In the genomic region with DNA sequence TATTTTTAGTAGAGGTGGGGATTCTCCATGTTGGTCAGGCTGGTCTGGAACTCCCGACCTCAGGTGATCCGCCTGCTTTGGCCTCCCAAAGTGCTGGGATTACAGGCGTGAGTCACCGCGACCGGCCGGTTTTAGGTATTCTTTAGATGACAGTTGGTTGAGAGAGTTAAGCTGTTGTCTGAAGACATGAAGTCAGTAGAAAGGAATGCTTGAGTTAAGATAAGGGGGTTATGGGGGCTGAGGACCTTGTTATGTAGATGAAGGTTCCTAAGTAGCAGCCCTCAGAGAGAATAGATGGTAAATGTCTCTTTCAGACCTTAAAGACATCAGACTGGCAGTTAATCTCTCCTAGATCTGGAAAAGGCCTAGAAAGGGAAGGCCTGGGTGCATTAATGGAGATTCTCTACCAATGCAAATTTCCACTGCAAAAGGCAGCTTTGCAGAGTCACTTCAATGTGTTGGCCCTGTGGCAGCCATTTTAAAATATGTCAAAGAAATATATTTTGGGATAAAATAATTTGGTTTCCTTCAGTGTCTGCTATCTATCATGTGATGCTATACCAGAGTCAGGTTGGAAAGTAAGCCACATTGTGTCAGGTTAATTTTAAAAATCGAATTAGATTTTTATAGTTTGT, we compare ENCODE assay signal across 17 cellular contexts. TPM values are rescaled to one million over a fixed set of nuclear protein-coding genes. Genes with fewer than 3 reads are reported as not detected.
DNase-seq lines count a peak whose midpoint lies in the region; ATAC-seq, FAIRE-seq and TF ChIP-seq lines count a peak whose summit lies in the region.
"Had no signal": no experiment of that assay in that cellular context is flagged by ENCODE, and none has a peak within 500 bp of the region (broad histone marks: within the 10 kb centered on the region; RNA-seq: fewer than 3 reads in every experiment).

No MANE protein-coding gene starts in this region.

- no peak overlapping the region for H2AFZ ChIP-seq in astrocyte (ENCODE audit: low read depth, low read length)

- H3K4me2 ChIP-seq in A549 = 0 out of 3 replicates have a peak overlapping the region, but pooled peaks have one; percentile 20
- H3K4me2 ChIP-seq in astrocyte (ENCODE audit: low read length) = peak overlapping the region; percentile 10

- TF ChIP-seq RAD21 in A549 (conservative IDR thresholded peaks at IDR 0.05 in 1 of 2, IDR thresholded peaks at IDR 0.05 in 1 of 2) = no peak

- WGBS in A549 (ENCODE audit: missing lambda C conversion rate) = 34% methylated on average over 8 of the region's 8 CpGs
- no CpG with 5 or more reads among the region's 8 CpGs for WGBS in iPS DF 6.9 (ENCODE audit: insufficient coverage, insufficient read length)

- no peak for TF ChIP-seq POLR2A in A549 (IDR thresholded peaks at IDR 0.05; ENCODE audit: low read length)

- peaks cover 32% of the 10 kb centered on the region for H3K79me2 ChIP-seq in astrocyte (ENCODE audit: insufficient read depth, low read length)

- H3K4me1 ChIP-seq in A549 (peaks cover 31% of the 10 kb centered on the region), HUES48 (ENCODE audit: control insufficient read depth, insufficient read depth, low read length) (peaks cover 26% of the 10 kb centered on the region), astrocyte (ENCODE audit: insufficient read depth, low read length) (peaks cover 8% of the 10 kb centered on the region), iPS DF 6.9 (ENCODE audit: control insufficient read depth, insufficient read depth, low read length) (no peaks in the 10 kb centered on the region)
- H3K4me1 ChIP-seq: Caco-2 had no signal

- peak overlapping the region; percentile 69 for H3K27ac Mint-ChIP-seq in astrocyte (ENCODE audit: unreplicated experiment)
- H3K27ac Mint-ChIP-seq: activated naive CD4-positive, alpha-beta T cell treated with anti-CD3 and anti-CD28 coated beads, Interleukin-2, amount 50 U/mL, for 24 hours had no signal

- DNase-seq in A549 (ENCODE audit: low read depth in 1 of 2, low spot score in 1 of 2) (no peak), astrocyte (ENCODE audit: low read depth) (peak; percentile 77), iPS DF 6.9 (ENCODE audit: low read depth, low spot score) (peak; percentile 68), ureter (ENCODE audit: low spot score) (no peak), AG20443 (ENCODE audit: low spot score) (no peak), ACHN (no peak)
- no peak for DNase-seq in activated CD4-positive, CD25-positive, alpha-beta regulatory T cell (lab: John Stamatoyannopoulos, UW)
- DNase-seq: Caco-2; immature natural killer cell; NCI-H187; NCI-H774; pancreas; stimulated activated CD4-positive, alpha-beta T cell treated with anti-CD3 and anti-CD28 coated beads, Interleukin-12 subunit alpha, Interleukin-12 subunit beta, amount 100 ng/mL, for 4 hours had no signal

- TF ChIP-seq CTCF in A549 (IDR thresholded peaks at IDR 0.05) (no peak), astrocyte (IDR thresholded peaks at IDR 0.05; ENCODE audit: insufficient read depth, low read depth, low read length) (no peak)

- no peaks in the 10 kb centered on the region for H3K9me3 ChIP-seq in A549
- 0 out of 2 replicates have a peak, but pooled peaks cover 3% of the 10 kb centered on the region for H3K9me3 ChIP-seq in HUES48 (ENCODE audit: control insufficient read depth, insufficient read depth, low read length)
- no peaks in the 10 kb centered on the region for H3K9me3 ChIP-seq in astrocyte (ENCODE audit: insufficient read depth, low read depth, low read length)
- H3K9me3 ChIP-seq in iPS DF 6.9 (ENCODE audit: control insufficient read depth, insufficient read depth, low read length) = no peaks in the 10 kb centered on the region
- H3K9me3 ChIP-seq: Caco-2, pancreas, suprapubic skin had no signal

- H3K4me3 ChIP-seq in A549 = no peak overlapping the region
- H3K4me3 ChIP-seq in HUES48 (ENCODE audit: low read depth, low read length) = no peak overlapping the region
- H3K4me3 ChIP-seq in astrocyte (ENCODE audit: insufficient read depth, low read depth, low read length) = no peak overlapping the region
- no peak overlapping the region for H3K4me3 ChIP-seq in iPS DF 6.9 (ENCODE audit: low read length)
- H3K4me3 ChIP-seq: pancreas, suprapubic skin had no signal

- H3K36me3 ChIP-seq in HUES48 (ENCODE audit: control insufficient read depth, insufficient read depth, low read length) = peaks cover 20% of the 10 kb centered on the region
- H3K36me3 ChIP-seq in astrocyte (ENCODE audit: insufficient read depth, low read length) = peaks cover 5% of the 10 kb centered on the region
- no peaks in the 10 kb centered on the region for H3K36me3 ChIP-seq in iPS DF 6.9 (ENCODE audit: control insufficient read depth, insufficient read depth, low read length)
- H3K36me3 ChIP-seq: pancreas, suprapubic skin had no signal

- no peaks in the 10 kb centered on the region for H4K20me1 ChIP-seq in astrocyte (ENCODE audit: insufficient read depth, low read length)

- H3K4me1 Mint-ChIP-seq in astrocyte (ENCODE audit: low read depth, unreplicated experiment) = peaks cover 12% of the 10 kb centered on the region

- H3K27ac ChIP-seq in A549 (peak overlapping the region in 1 of 2 experiments; percentile 51; a peak in 3 of 6 replicates), HUES48 (ENCODE audit: low read depth, low read length) (peak overlapping the region; percentile 98), astrocyte (ENCODE audit: low read depth, low read length) (peak overlapping the region; percentile 81), iPS DF 6.9 (ENCODE audit: low read length) (no peak overlapping the region)
- H3K27ac ChIP-seq: pancreas, suprapubic skin, VCaP had no signal

- no peak overlapping the region for H3K4me3 Mint-ChIP-seq in astrocyte (ENCODE audit: unreplicated experiment)
- H3K4me3 Mint-ChIP-seq: activated naive CD4-positive, alpha-beta T cell treated with anti-CD3 and anti-CD28 coated beads, Interleukin-2, amount 50 U/mL, for 24 hours; immature natural killer cell had no signal

- CTCF ChIA-PET in A549 (lab: Yijun Ruan, JAX) = interaction anchor here (1.0 to 1.1 kb wide), 2 partner anchors 245 to 352 kb away, joined by 3 read pairs; no protein-coding TSS in a partner anchor

- no peaks in the 10 kb centered on the region for H3K9me3 Mint-ChIP-seq in astrocyte (ENCODE audit: unreplicated experiment)
- H3K9me3 Mint-ChIP-seq: activated naive CD4-positive, alpha-beta T cell treated with anti-CD3 and anti-CD28 coated beads, Interleukin-2, amount 50 U/mL, for 24 hours had no signal

- POLR2A ChIA-PET in A549 (lab: Yijun Ruan, JAX) = no interaction called here

- peak in 1 of 2 experiments; percentile 45; a peak in 3 of 6 replicates for ATAC-seq in A549
- ATAC-seq: pancreas had no signal

- no peak for TF ChIP-seq EP300 in A549 (IDR thresholded peaks at IDR 0.05)

- no peak for FAIRE-seq in A549 (lab: Jason Lieb, UNC)
- no peak for FAIRE-seq in astrocyte (lab: Jason Lieb, UNC)
- FAIRE-seq: pancreas had no signal

- H3K36me3 Mint-ChIP-seq in astrocyte (ENCODE audit: low read depth, unreplicated experiment) = peaks cover 10% of the 10 kb centered on the region
- H3K36me3 Mint-ChIP-seq: immature natural killer cell had no signal

- H3K27me3 Mint-ChIP-seq in astrocyte (ENCODE audit: low read depth, unreplicated experiment) = no peaks in the 10 kb centered on the region
- H3K27me3 Mint-ChIP-seq: activated naive CD4-positive, alpha-beta T cell treated with anti-CD3 and anti-CD28 coated beads, Interleukin-2, amount 50 U/mL, for 24 hours had no signal

- peak overlapping the region; percentile 73 for H3K9ac ChIP-seq in HUES48 (ENCODE audit: low read depth, low read length)
- H3K9ac ChIP-seq in astrocyte (ENCODE audit: low read length) = no peak overlapping the region

- in situ Hi-C loops in ACHN (cut with HindIII; ENCODE audit: low pct_ligation_motif_present, low pct_unique_long_range_greater_than_20kb, low sequenced_read_pairs) = no loop called here

- H3K27me3 ChIP-seq in HUES48 (ENCODE audit: control insufficient read depth, insufficient read depth, low read length) (no peaks in the 10 kb centered on the region), astrocyte (ENCODE audit: insufficient read depth, low read length) (no peaks in the 10 kb centered on the region), iPS DF 6.9 (ENCODE audit: control insufficient read depth, insufficient read depth, low read length) (no peaks in the 10 kb centered on the region)
- H3K27me3 ChIP-seq: suprapubic skin had no signal

TF ChIP-seq in A549, 52 proteins besides CTCF, POLR2A, EP300 and RAD21:
- TF ChIP-seq, protein P1, sequence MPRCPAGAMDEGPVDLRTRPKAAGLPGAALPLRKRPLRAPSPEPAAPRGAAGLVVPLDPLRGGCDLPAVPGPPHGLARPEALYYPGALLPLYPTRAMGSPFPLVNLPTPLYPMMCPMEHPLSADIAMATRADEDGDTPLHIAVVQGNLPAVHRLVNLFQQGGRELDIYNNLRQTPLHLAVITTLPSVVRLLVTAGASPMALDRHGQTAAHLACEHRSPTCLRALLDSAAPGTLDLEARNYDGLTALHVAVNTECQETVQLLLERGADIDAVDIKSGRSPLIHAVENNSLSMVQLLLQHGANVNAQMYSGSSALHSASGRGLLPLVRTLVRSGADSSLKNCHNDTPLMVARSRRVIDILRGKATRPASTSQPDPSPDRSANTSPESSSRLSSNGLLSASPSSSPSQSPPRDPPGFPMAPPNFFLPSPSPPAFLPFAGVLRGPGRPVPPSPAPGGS (IDR thresholded peaks at IDR 0.05) = no peak
- TF ChIP-seq ZNF302 (CRISPR knock-in tag; IDR thresholded peaks at IDR 0.05) (no peak), FOSL2 (IDR thresholded peaks at IDR 0.05) (no peak), FOSL2 (CRISPR knock-in tag; IDR thresholded peaks at IDR 0.05) (peak; percentile 48; the same call in 1 of the 2 replicates), BHLHE40 (IDR thresholded peaks at IDR 0.05; ENCODE audit: low read depth, low read length) (no peak)
TF ChIP-seq in A549: peak in this region for 1.

RNA-seq across cellular contexts. Expression of a gene that starts 6.4 kb away (rescaled TPM):
- 6.3 and 6.9 TPM in 2 replicates for polyA plus RNA-seq in A549 (2011; rRNA removed)
- 1.7 and 2.1 TPM in 2 replicates for polyA plus RNA-seq in A549 (2012; cell fraction: cytosol; rRNA removed)
- 2.0 and 2.9 TPM in 2 replicates for polyA plus RNA-seq in A549 (2012; cell fraction: nucleus; rRNA removed)
- polyA plus RNA-seq in A549 (2017; fragmentation: RNase III; extraction: RNeasy Plus Mini Kit Qiagen cat#74134 plus additional on column Dnase treatment) = 2.2 to 3.1 TPM (median 2.6 TPM) in 3 replicates
- 19.5 and 28.6 TPM in 2 replicates for polyA minus RNA-seq in A549 (2011; rRNA and poly(A)+ RNA removed)
- total RNA-seq in astrocyte = 4.6 and 5.5 TPM in 2 replicates
- total RNA-seq in ureter = 8.5 TPM

RNA-seq across cellular contexts. Expression of a gene that starts 22.0 kb away (rescaled TPM):
- 6.3 and 6.5 TPM in 2 replicates for polyA plus RNA-seq in A549 (2011; rRNA removed)
- 9.9 and 17.3 TPM in 2 replicates for polyA plus RNA-seq in A549 (2012; cell fraction: cytosol; rRNA removed)
- polyA plus RNA-seq in A549 (2012; cell fraction: nucleus; rRNA removed) = 14.0 and 24.6 TPM in 2 replicates
- 15.3 to 20.8 TPM (median 18.8 TPM) in 3 replicates for polyA plus RNA-seq in A549 (2017; fragmentation: RNase III; extraction: RNeasy Plus Mini Kit Qiagen cat#74134 plus additional on column Dnase treatment)
- 2.7 and 3.9 TPM in 2 replicates for polyA minus RNA-seq in A549 (2011; rRNA and poly(A)+ RNA removed)
- 13.8 and 15.4 TPM in 2 replicates for total RNA-seq in astrocyte
- total RNA-seq in ureter = 7.8 TPM

Comparison
In these comparisons a context has a peak if more than half of its experiments do, and no peak if none do; other contexts are left out.
1. DNase-seq: peak in astrocyte (single experiment) and iPS DF 6.9 (single experiment); none in A549 (0 of 2), ureter (single experiment), activated CD4-positive, CD25-positive, alpha-beta regulatory T cell (0 of 4), AG20443 (single experiment) and ACHN (single experiment).